8 cellular contexts compared by ENCODE assay signal in the genomic region with DNA sequence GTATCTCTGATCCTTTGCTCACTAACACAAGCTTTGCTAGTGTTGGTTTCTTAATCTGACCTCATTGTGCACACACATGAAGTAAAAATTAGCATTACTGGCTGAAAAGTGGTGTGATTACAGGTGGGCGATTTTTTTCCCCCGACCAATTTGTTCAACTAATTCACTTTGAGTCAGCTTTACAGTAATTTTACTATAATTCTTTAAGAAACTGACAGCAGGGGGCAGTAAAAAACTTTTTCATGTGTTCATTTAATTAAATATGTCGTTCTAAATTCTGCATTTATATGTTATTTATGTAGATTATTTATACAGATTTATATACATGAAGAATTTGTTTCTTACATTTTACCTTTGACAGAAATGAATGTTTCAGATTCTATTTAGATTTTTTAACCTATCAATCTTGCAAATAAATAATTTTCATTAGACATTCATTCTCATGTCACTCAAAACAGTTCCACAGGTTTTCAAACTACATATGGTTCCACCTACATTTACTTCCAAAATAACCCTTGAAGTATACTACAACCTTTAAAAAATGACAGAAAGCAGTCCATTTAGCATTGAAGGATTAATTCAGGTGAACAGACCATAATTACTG. TPM values are rescaled to one million over a fixed set of nuclear protein-coding genes. Genes with fewer than 3 reads are reported as not detected.
DNase-seq lines count a peak whose midpoint lies in the region; ATAC-seq, FAIRE-seq and TF ChIP-seq lines count a peak whose summit lies in the region.

No MANE protein-coding gene starts in this region.

- intact Hi-C loops in CD8-positive, alpha-beta T cell (cut with DNase I, micrococcal nuclease) = loop anchor here (5.0 to 10.0 kb wide), 6 partner anchors 390 to 1513 kb away; partner anchors contain the start of gene MFAP3L (in 1 of the 2)

- peaks cover 27% of the 10 kb centered on the region for H3K4me1 ChIP-seq in CD8-positive, alpha-beta T cell (ENCODE audit: insufficient read depth, low read length)
- H3K4me1 ChIP-seq in mesendoderm (ENCODE audit: control insufficient read depth, low read depth, low read length) = no peaks in the 10 kb centered on the region

- no peaks in the 10 kb centered on the region for H3K79me2 ChIP-seq in mesendoderm (ENCODE audit: control insufficient read depth, insufficient read depth, low read length)

- no peak overlapping the region for H3K4me3 ChIP-seq in CD8-positive, alpha-beta T cell (ENCODE audit: low read depth, low read length)
- H3K4me3 ChIP-seq in astrocyte of the cerebellum (ENCODE audit: low read depth, low read length) = no peak overlapping the region
- no peak overlapping the region for H3K4me3 ChIP-seq in mesendoderm (ENCODE audit: low read length)

- no peaks in the 10 kb centered on the region for H3K27me3 Mint-ChIP-seq in CD8-positive, alpha-beta T cell (ENCODE audit: low read depth)

- no peaks in the 10 kb centered on the region for H3K36me3 ChIP-seq in CD8-positive, alpha-beta T cell (ENCODE audit: insufficient read depth, low read length)
- H3K36me3 ChIP-seq in mesendoderm (ENCODE audit: control insufficient read depth, insufficient read depth, low read length) = no peaks in the 10 kb centered on the region

- H3K9me3 Mint-ChIP-seq in CD8-positive, alpha-beta T cell = no peaks in the 10 kb centered on the region

- POLR2A ChIA-PET in CD8-positive, alpha-beta T cell (lab: Charles Lee) = interaction anchor here (0.7 kb wide), 1 partner anchor 14 kb away, joined by 4 read pairs; no protein-coding TSS in a partner anchor

- no peak for DNase-seq in CD8-positive, alpha-beta T cell
- peak; percentile 48 for DNase-seq in LoVo (ENCODE audit: low spot score)
- DNase-seq in astrocyte of the cerebellum (ENCODE audit: low read depth) = peak; percentile 41
- DNase-seq in mesendoderm = peak; percentile 17
- DNase-seq in activated CD4-positive, CD25-positive, alpha-beta regulatory T cell (lab: John Stamatoyannopoulos, UW) = no peak
- no peak for DNase-seq in H54 (ENCODE audit: insufficient read length, low spot score)

- H2BK5ac ChIP-seq in mesendoderm (ENCODE audit: low read length) = no peak overlapping the region

- CTCF ChIA-PET in CD8-positive, alpha-beta T cell (lab: Charles Lee) = interaction anchor here (0.7 to 1.8 kb wide), 7 partner anchors 10 to 359 kb away, joined by 3 to 4 read pairs (median 3); no protein-coding TSS in a partner anchor

- H3K4ac ChIP-seq in mesendoderm (ENCODE audit: low read depth, low read length) = no peak overlapping the region

- FAIRE-seq in H54 (lab: Jason Lieb, UNC) = no peak

- no peak overlapping the region for H3K18ac ChIP-seq in mesendoderm (ENCODE audit: low read length)

- no CpG with 5 or more reads among the region's 3 CpGs for WGBS in mesendoderm (ENCODE audit: extremely low coverage, insufficient coverage, low lambda C conversion rate)

- no peaks in the 10 kb centered on the region for H3K79me1 ChIP-seq in mesendoderm (ENCODE audit: low read length)

- no peak overlapping the region for H4K8ac ChIP-seq in mesendoderm (ENCODE audit: low read depth, low read length)

- no peak overlapping the region for H2BK15ac ChIP-seq in mesendoderm (replicated peaks; ENCODE audit: low read depth)

- H3K4me1 Mint-ChIP-seq in CD8-positive, alpha-beta T cell (ENCODE audit: low read depth) = peaks cover 37% of the 10 kb centered on the region

- H3K56ac ChIP-seq in mesendoderm (ENCODE audit: low read length) = no peak overlapping the region

- H3K27ac Mint-ChIP-seq in CD8-positive, alpha-beta T cell = no peak overlapping the region

- no peak for ATAC-seq in CD8-positive, alpha-beta T cell
- ATAC-seq in HG03095 (IDR thresholded peaks at IDR 0.05; ENCODE audit: unreplicated experiment) = no peak
- no peak for ATAC-seq in HG02571 (IDR thresholded peaks at IDR 0.05; ENCODE audit: unreplicated experiment)

- H3K27me3 ChIP-seq in CD8-positive, alpha-beta T cell (ENCODE audit: insufficient read depth, low read length) = no peaks in the 10 kb centered on the region
- no peaks in the 10 kb centered on the region for H3K27me3 ChIP-seq in mesendoderm (ENCODE audit: insufficient read depth, low read length, poor library complexity)

- no peak overlapping the region for H3K4me3 Mint-ChIP-seq in CD8-positive, alpha-beta T cell

- in situ Hi-C loops in astrocyte of the cerebellum (cut with HindIII; ENCODE audit: low sequenced_read_pairs) = no loop called here

- no peak overlapping the region for H2BK120ac ChIP-seq in mesendoderm (ENCODE audit: low read depth, low read length)

- H3K36me3 Mint-ChIP-seq in CD8-positive, alpha-beta T cell = no peaks in the 10 kb centered on the region

- no peak for TF ChIP-seq POLR2A in H54 (IDR thresholded peaks at IDR 0.05; ENCODE audit: low read depth, low read length)

- TF ChIP-seq CTCF in CD8-positive, alpha-beta T cell (IDR thresholded peaks at IDR 0.05) = peak; percentile 61
- TF ChIP-seq CTCF in astrocyte of the cerebellum (IDR thresholded peaks at IDR 0.05; ENCODE audit: low read depth, low read length, missing control alignments) = peak; percentile 2

- H3K4me2 ChIP-seq in mesendoderm (ENCODE audit: low read length) = no peak overlapping the region

- H3K27ac ChIP-seq in CD8-positive, alpha-beta T cell (ENCODE audit: low read depth, low read length) = no peak overlapping the region
- no peak overlapping the region for H3K27ac ChIP-seq in mesendoderm (ENCODE audit: low read depth, low read length)

- no peak overlapping the region for H4K5ac ChIP-seq in mesendoderm (ENCODE audit: low read length)

- no peak overlapping the region for H2AK5ac ChIP-seq in mesendoderm (ENCODE audit: low read length)

- no peak overlapping the region for H3K23ac ChIP-seq in mesendoderm (ENCODE audit: low read length)

- no peaks in the 10 kb centered on the region for H3K9me3 ChIP-seq in CD8-positive, alpha-beta T cell (ENCODE audit: low read length)

- H3K9ac ChIP-seq in mesendoderm (ENCODE audit: low read length) = no peak overlapping the region

RNA-seq across cellular contexts. Expression of gene PALLD, which starts 17.5 kb away (rescaled TPM):
- total RNA-seq in CD8-positive, alpha-beta T cell = not detected
- polyA plus RNA-seq in mesendoderm (2013, experiment 1 of 2) = 6.6 TPM
- polyA plus RNA-seq in mesendoderm (2013, experiment 2 of 2) = 6.9 TPM

RNA-seq across cellular contexts. Expression of gene DDX60L, which starts 34.1 kb away (rescaled TPM):
- total RNA-seq in CD8-positive, alpha-beta T cell = 10 to 100 TPM; 20.4 to 22.9 TPM
- 0.07 TPM for polyA plus RNA-seq in mesendoderm (2013, experiment 1 of 2)
- polyA plus RNA-seq in mesendoderm (2013, experiment 2 of 2) = 0.15 TPM

Comparison
In these comparisons a context has a peak if more than half of its experiments do, and no peak if none do; other contexts are left out.
1. DNase-seq: peak in LoVo (single experiment), astrocyte of the cerebellum (single experiment) and mesendoderm (single experiment); none in CD8-positive, alpha-beta T cell (0 of 7), activated CD4-positive, CD25-positive, alpha-beta regulatory T cell (0 of 4) and H54 (single experiment).